ENCODE assay signal across 21 cellular contexts in the genomic region with DNA sequence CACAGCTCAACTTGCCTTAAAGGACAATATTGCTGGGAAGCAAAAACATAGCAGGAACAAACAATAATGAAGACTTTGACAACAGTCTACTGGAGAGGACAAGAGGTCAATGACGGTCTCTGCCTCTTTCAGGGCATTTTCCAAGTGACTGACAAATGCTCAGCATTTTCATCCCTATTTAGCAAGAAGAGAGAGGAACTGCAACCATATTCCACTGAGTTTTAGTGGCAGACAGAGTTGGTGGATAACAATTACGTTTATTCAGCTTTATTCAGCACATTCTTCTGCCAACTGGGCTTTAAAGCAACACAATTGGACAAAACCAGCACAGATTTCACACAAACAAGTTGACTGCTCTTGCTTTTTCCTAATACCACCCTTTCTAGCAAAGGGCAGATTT.
DNase-seq lines count a peak whose midpoint lies in the region; FAIRE-seq and TF ChIP-seq lines count a peak whose summit lies in the region.
"Had no signal": no experiment of that assay in that cellular context is flagged by ENCODE, and none has a peak within 500 bp of the region (broad histone marks: within the 10 kb centered on the region; RNA-seq: fewer than 3 reads in every experiment).

No MANE protein-coding gene starts in this region.

- H3K27ac Mint-ChIP-seq in activated naive CD4-positive, alpha-beta T cell treated with anti-CD3 and anti-CD28 coated beads, Interleukin-2, amount 10 ng/mL, durations not matched to agents 7 days and 5 days = no peak overlapping the region
- no peak overlapping the region for H3K27ac Mint-ChIP-seq in type B pancreatic cell
- H3K27ac Mint-ChIP-seq: CD4-positive, alpha-beta T cell had no signal

- H3K79me1 ChIP-seq in mesenchymal stem cell (replicated peaks; ENCODE audit: low read length, poor library complexity, severe bottlenecking) = no peaks in the 10 kb centered on the region

- peak overlapping the region; percentile 4 for H3K9ac ChIP-seq in mesenchymal stem cell (ENCODE audit: low read length)
- H3K9ac ChIP-seq: BLaER1 had no signal

- H3K9me3 ChIP-seq in mesenchymal stem cell (ENCODE audit: control insufficient read depth, low read length) = no peaks in the 10 kb centered on the region
- no peaks in the 10 kb centered on the region for H3K9me3 ChIP-seq in osteoblast (ENCODE audit: low read depth, low read length)
- no peaks in the 10 kb centered on the region for H3K9me3 ChIP-seq in transverse colon
- H3K9me3 ChIP-seq: BLaER1, Peyer's patch, SJSA1 had no signal

- no peak overlapping the region for H4K91ac ChIP-seq in mesenchymal stem cell (ENCODE audit: low read length)

- H3K4me1 ChIP-seq in mesenchymal stem cell (ENCODE audit: control insufficient read depth, insufficient read depth, low read depth, low read length) (no peaks in the 10 kb centered on the region), osteoblast (ENCODE audit: insufficient read depth, low read length) (peaks cover 7% of the 10 kb centered on the region), transverse colon (peaks cover 0 to 23% (median 12%) of the 10 kb centered on the region in 4 donors)
- H3K4me1 ChIP-seq: BLaER1 had no signal

- no peaks in the 10 kb centered on the region for H3K4me1 Mint-ChIP-seq in activated naive CD4-positive, alpha-beta T cell treated with anti-CD3 and anti-CD28 coated beads, Interleukin-2, amount 10 ng/mL, durations not matched to agents 7 days and 5 days
- H3K4me1 Mint-ChIP-seq in type B pancreatic cell (ENCODE audit: unreplicated experiment) = peaks cover 4% of the 10 kb centered on the region

- no peak overlapping the region for H3K14ac ChIP-seq in mesenchymal stem cell (ENCODE audit: low read length in 2 of 2)

- no peak for TF ChIP-seq POLR2A in transverse colon (IDR thresholded peaks at IDR 0.05)

- no peak overlapping the region for H2AK5ac ChIP-seq in mesenchymal stem cell (ENCODE audit: low read length, severe bottlenecking)

- no peak overlapping the region for H3K4me3 Mint-ChIP-seq in activated naive CD4-positive, alpha-beta T cell treated with anti-CD3 and anti-CD28 coated beads, Interleukin-2, amount 10 ng/mL, durations not matched to agents 7 days and 5 days
- H3K4me3 Mint-ChIP-seq in type B pancreatic cell = no peak overlapping the region
- H3K4me3 Mint-ChIP-seq: CD4-positive, alpha-beta T cell had no signal

- no peak for DNase-seq in bronchial epithelial cell (ENCODE audit: low read depth)
- DNase-seq in mesenchymal stem cell = no peak
- no peak for DNase-seq in osteoblast (ENCODE audit: insufficient read length, low spot score, missing footprints)
- DNase-seq in transverse colon = no peak
- DNase-seq in hepatic stellate cell (ENCODE audit: low spot score) = no peak
- DNase-seq in activated CD4-positive, alpha-beta T cell treated with anti-CD3 and anti-CD28 coated beads for 1 hour = no peak
- DNase-seq in activated naive CD4-positive, alpha-beta T cell treated with anti-CD3 and anti-CD28 coated beads, Interleukin-2, amount 10 ng/mL, durations not matched to agents 7 days and 5 days = no peak
- no peak for DNase-seq in type B pancreatic cell (ENCODE audit: extremely low spot score, unreplicated experiment)
- DNase-seq: CD4-positive, alpha-beta T cell; COR-L47; DMS79 treated with DMSO at 0.1 percent for 48 hours; H7; KBM-7; NCI-H1092; NCI-H1436; NCI-H1930; NCI-H345; NCI-H524 treated with DMSO at 0.1 percent for 48 hours; Peyer's patch had no signal

- H4K20me1 ChIP-seq in osteoblast (ENCODE audit: insufficient read depth, low read length) = no peaks in the 10 kb centered on the region
- H4K20me1 ChIP-seq: BLaER1 had no signal

- H3K4ac ChIP-seq in mesenchymal stem cell (ENCODE audit: low read depth in 1 of 2, low read length in 2 of 2) = no peak overlapping the region

- H3K27ac ChIP-seq in mesenchymal stem cell (ENCODE audit: low read length, poor library complexity, severe bottlenecking) (no peak overlapping the region), osteoblast (ENCODE audit: low read depth, low read length) (no peak overlapping the region), transverse colon (peak overlapping the region; percentile 18 to 61 (median 44))
- H3K27ac ChIP-seq: BLaER1, Peyer's patch, SJSA1 had no signal

- TF ChIP-seq EP300 in transverse colon (IDR thresholded peaks at IDR 0.05; ENCODE audit: low read depth) = no peak

- H2BK5ac ChIP-seq in mesenchymal stem cell (ENCODE audit: low read depth, low read length, poor library complexity, severe bottlenecking) = no peak overlapping the region

- WGBS in mesenchymal stem cell = 64% methylated on average over 2 of the region's 2 CpGs
- 20 to 28% methylated on average over 1 to 2 of the region's 2 CpGs for whole genome bisulfite sequencing in transverse colon (ENCODE audit: low coverage in 1 of 2), 2 donors

- intact Hi-C loops in transverse colon (cut with DNase I; ENCODE audit: low total_unique reads) = no loop called here

- no peak overlapping the region for H3K23ac ChIP-seq in mesenchymal stem cell (ENCODE audit: low read length in 2 of 2)

- no peaks in the 10 kb centered on the region for H3K9me3 Mint-ChIP-seq in activated naive CD4-positive, alpha-beta T cell treated with anti-CD3 and anti-CD28 coated beads, Interleukin-2, amount 10 ng/mL, durations not matched to agents 7 days and 5 days
- H3K9me3 Mint-ChIP-seq in type B pancreatic cell = no peaks in the 10 kb centered on the region
- H3K9me3 Mint-ChIP-seq: CD4-positive, alpha-beta T cell had no signal

- TF ChIP-seq CTCF in bronchial epithelial cell (IDR thresholded peaks at IDR 0.05; ENCODE audit: insufficient read depth, low read length, severe bottlenecking) = no peak
- no peak for TF ChIP-seq CTCF in osteoblast (IDR thresholded peaks at IDR 0.05; ENCODE audit: extremely low read depth, low read depth, low read length)
- TF ChIP-seq CTCF in transverse colon (IDR thresholded peaks at IDR 0.05) = no peak
- TF ChIP-seq CTCF in type B pancreatic cell (conservative IDR thresholded peaks at IDR 0.05) = no peak

- CTCF ChIA-PET in activated naive CD4-positive, alpha-beta T cell treated with anti-CD3 and anti-CD28 coated beads, Interleukin-2, amount 10 ng/mL, durations not matched to agents 7 days and 5 days (lab: Charles Lee) = no interaction called here

- peaks cover 2% of the 10 kb centered on the region for H3K27me3 ChIP-seq in bronchial epithelial cell (ENCODE audit: control insufficient read depth, insufficient read depth, low read length)
- no peaks in the 10 kb centered on the region for H3K27me3 ChIP-seq in mesenchymal stem cell (ENCODE audit: control insufficient read depth in 1 of 2, insufficient read depth in 1 of 2, low read length in 2 of 2)
- H3K27me3 ChIP-seq in osteoblast (ENCODE audit: insufficient read depth, low read length) = no peaks in the 10 kb centered on the region
- no peaks in the 10 kb centered on the region for H3K27me3 ChIP-seq in transverse colon
- H3K27me3 ChIP-seq: BLaER1, Peyer's patch, SJSA1 had no signal

- H3K4me2 ChIP-seq in mesenchymal stem cell (ENCODE audit: low read length, poor library complexity, severe bottlenecking) = no peak overlapping the region
- no peak overlapping the region for H3K4me2 ChIP-seq in osteoblast (ENCODE audit: insufficient read depth, low read length)
- H3K4me2 ChIP-seq: BLaER1 had no signal

- no peak overlapping the region for H2AFZ ChIP-seq in mesenchymal stem cell (ENCODE audit: low read depth, low read length)
- H2AFZ ChIP-seq in osteoblast (ENCODE audit: low read length) = peak overlapping the region; percentile 50

- no peak overlapping the region for H2BK12ac ChIP-seq in mesenchymal stem cell (ENCODE audit: low read length in 2 of 2)

- H2BK15ac ChIP-seq in mesenchymal stem cell (ENCODE audit: low read depth, poor library complexity, severe bottlenecking) = no peak overlapping the region

- no peak overlapping the region for H3K4me3 ChIP-seq in bronchial epithelial cell (ENCODE audit: low read depth, low read length)
- no peak overlapping the region for H3K4me3 ChIP-seq in mesenchymal stem cell (ENCODE audit: insufficient read depth in 1 of 2, low read depth in 1 of 2, low read length in 2 of 2)
- no peak overlapping the region for H3K4me3 ChIP-seq in osteoblast (ENCODE audit: insufficient read depth, low read length)
- no peak overlapping the region for H3K4me3 ChIP-seq in transverse colon
- H3K4me3 ChIP-seq: BLaER1, Peyer's patch, SJSA1 had no signal

- in situ Hi-C loops in transverse colon (cut with MboI; ENCODE audit: low pct_ligation_motif_present in 1 of 4, low pct_unique_long_range_greater_than_20kb in 1 of 4, low sequenced_read_pairs in 3 of 4) = no loop called here

- H3K36me3 ChIP-seq in bronchial epithelial cell (ENCODE audit: control insufficient read depth, insufficient read depth, low read length) (no peaks in the 10 kb centered on the region), mesenchymal stem cell (ENCODE audit: control insufficient read depth in 1 of 2, insufficient read depth in 2 of 2, low read depth in 1 of 2, low read length in 2 of 2) (no peaks in the 10 kb centered on the region), osteoblast (ENCODE audit: insufficient read depth, low read length) (no peaks in the 10 kb centered on the region), transverse colon (no peaks in the 10 kb centered on the region)
- H3K36me3 ChIP-seq: BLaER1, Peyer's patch, SJSA1 had no signal

- no peaks in the 10 kb centered on the region for H3K36me3 Mint-ChIP-seq in activated naive CD4-positive, alpha-beta T cell treated with anti-CD3 and anti-CD28 coated beads, Interleukin-2, amount 10 ng/mL, durations not matched to agents 7 days and 5 days
- no peaks in the 10 kb centered on the region for H3K36me3 Mint-ChIP-seq in type B pancreatic cell

- H3K27me3 Mint-ChIP-seq in activated naive CD4-positive, alpha-beta T cell treated with anti-CD3 and anti-CD28 coated beads, Interleukin-2, amount 10 ng/mL, durations not matched to agents 7 days and 5 days = no peaks in the 10 kb centered on the region
- H3K27me3 Mint-ChIP-seq in type B pancreatic cell = peaks cover 3% of the 10 kb centered on the region

- H3K18ac ChIP-seq in mesenchymal stem cell (ENCODE audit: low read depth in 1 of 2, low read length in 2 of 2) = no peak overlapping the region

- FAIRE-seq in bronchial epithelial cell (lab: Jason Lieb, UNC) = peak; percentile 86

- no peak overlapping the region for H2BK120ac ChIP-seq in mesenchymal stem cell (ENCODE audit: low read depth, low read length)

- H3K79me2 ChIP-seq in osteoblast (ENCODE audit: insufficient read depth, low read length) = no peaks in the 10 kb centered on the region

- no peak overlapping the region for H4K8ac ChIP-seq in mesenchymal stem cell (ENCODE audit: low read length)

Comparison
In these comparisons a context has a peak if more than half of its experiments do, and no peak if none do; other contexts are left out.
1. H3K27ac ChIP-seq: peak in transverse colon (4 of 4); none in mesenchymal stem cell (single experiment) and osteoblast (single experiment).